ENCODE assay signal across 8 cellular contexts in genomic region chr6:144283781-144284473, GRCh38. TPM values are rescaled to one million over a fixed set of nuclear protein-coding genes. Genes with fewer than 3 reads are reported as not detected.
DNase-seq lines count a peak whose midpoint lies in the region; ATAC-seq and TF ChIP-seq lines count a peak whose summit lies in the region.

No MANE protein-coding gene starts in this region.

- no peak overlapping the region for H3K14ac ChIP-seq in trophoblast cell (ENCODE audit: low read length)

- TF ChIP-seq CTCF in GM12872 (IDR thresholded peaks at IDR 0.05; ENCODE audit: insufficient read depth, low read depth, low read length) (0 out of 3 replicates have a peak, but pooled peaks have one; percentile 6), RWPE2 (IDR thresholded peaks at IDR 0.05; ENCODE audit: poor library complexity, severe bottlenecking) (no peak)

- H2AK5ac ChIP-seq in trophoblast cell (ENCODE audit: low read length): no peak overlapping the region

- DNase-seq in RWPE2 (ENCODE audit: low spot score): no peak
- peak; percentile 18 for DNase-seq in fibroblast of gingiva (ENCODE audit: low read depth)
- DNase-seq in trophoblast cell: peak in 1 of 2 donors; percentile 34
- DNase-seq in GOT3 (lab: John Stamatoyannopoulos, UW): no peak
- DNase-seq in cerebellar nuclear complex (lab: John Stamatoyannopoulos, UW): no peak

- H3K4me2 ChIP-seq in trophoblast cell (ENCODE audit: low read length): peak overlapping the region; percentile 73

- peaks cover 7% of the 10 kb centered on the region for H3K4me1 ChIP-seq in RWPE2 (ENCODE audit: insufficient read depth, poor library complexity, severe bottlenecking)
- H3K4me1 ChIP-seq in trophoblast cell (ENCODE audit: control insufficient read depth in 1 of 2, insufficient read depth in 2 of 2, low read length in 2 of 2): no peaks in the 10 kb centered on the region

- H4K91ac ChIP-seq in trophoblast cell (ENCODE audit: low read depth, low read length): no peak overlapping the region

- H2BK120ac ChIP-seq in trophoblast cell (ENCODE audit: insufficient read depth, low read length, poor library complexity): no peak overlapping the region

- H3K27me3 ChIP-seq in RWPE2 (ENCODE audit: insufficient read depth, poor library complexity, severe bottlenecking): no peaks in the 10 kb centered on the region
- H3K27me3 ChIP-seq in trophoblast cell (ENCODE audit: insufficient read depth, low read length): no peaks in the 10 kb centered on the region

- peak overlapping the region; percentile 37 for H3K9ac ChIP-seq in trophoblast cell (ENCODE audit: low read length)

- H2BK5ac ChIP-seq in trophoblast cell (ENCODE audit: low read depth, low read length, poor library complexity): no peak overlapping the region

- H3K4ac ChIP-seq in trophoblast cell (ENCODE audit: low read depth, low read length): no peak overlapping the region

- peak overlapping the region; percentile 74 for H3K4me3 ChIP-seq in RWPE2 (ENCODE audit: severe bottlenecking)
- H3K4me3 ChIP-seq in trophoblast cell (ENCODE audit: low read depth, low read length): no peak overlapping the region

- ATAC-seq in RWPE2 (ENCODE audit: low read depth): no peak
- no peak for ATAC-seq in GM21447 (IDR thresholded peaks at IDR 0.05; ENCODE audit: unreplicated experiment)
- ATAC-seq in HG02798 (IDR thresholded peaks at IDR 0.05; ENCODE audit: poor library complexity, unreplicated experiment): no peak

- no peak overlapping the region for H4K12ac ChIP-seq in trophoblast cell (ENCODE audit: low read depth, low read length)

- H3K27ac ChIP-seq in RWPE2 (ENCODE audit: poor library complexity, severe bottlenecking): peak overlapping the region; percentile 86
- H3K27ac ChIP-seq in trophoblast cell (ENCODE audit: low read depth, low read length): peak overlapping the region; percentile 50

- H3K23ac ChIP-seq in trophoblast cell (ENCODE audit: low read length): no peak overlapping the region

- no peak overlapping the region for H2BK12ac ChIP-seq in trophoblast cell (ENCODE audit: low read length)

- H3K79me2 ChIP-seq in trophoblast cell (ENCODE audit: control insufficient read depth, insufficient read depth, low read length, poor library complexity): peaks cover 14% of the 10 kb centered on the region

- WGBS in trophoblast cell (ENCODE audit: extremely low coverage, insufficient coverage, insufficient read length): no CpG with 5 or more reads among the region's 13 CpGs

- H3K79me1 ChIP-seq in trophoblast cell (ENCODE audit: low read length): peaks cover 16% of the 10 kb centered on the region

- H3K9me3 ChIP-seq in RWPE2 (ENCODE audit: severe bottlenecking): no peaks in the 10 kb centered on the region
- H3K9me3 ChIP-seq in trophoblast cell (ENCODE audit: insufficient read depth, low read depth, low read length): no peaks in the 10 kb centered on the region

- no peak overlapping the region for H3K18ac ChIP-seq in trophoblast cell (ENCODE audit: low read length)

- no peak overlapping the region for H4K8ac ChIP-seq in trophoblast cell (ENCODE audit: low read depth, low read length)

- H3K36me3 ChIP-seq in RWPE2 (ENCODE audit: low read depth): peaks cover 9% of the 10 kb centered on the region; the same call in 1 of the 2 replicates
- no peaks in the 10 kb centered on the region for H3K36me3 ChIP-seq in trophoblast cell (ENCODE audit: control insufficient read depth in 1 of 2, insufficient read depth in 2 of 2, low read length in 2 of 2)

- H2AFZ ChIP-seq in trophoblast cell (ENCODE audit: insufficient read depth, low read length, poor library complexity): no peak overlapping the region

RNA-seq across cellular contexts. Expression of gene UTRN, which starts 1.2 kb away (rescaled TPM):
- 23.2 and 24.1 TPM in 2 replicates for polyA plus RNA-seq in trophoblast cell (2013)
